Comparison of ENCODE assay signal across 8 cellular contexts in the genomic region with DNA sequence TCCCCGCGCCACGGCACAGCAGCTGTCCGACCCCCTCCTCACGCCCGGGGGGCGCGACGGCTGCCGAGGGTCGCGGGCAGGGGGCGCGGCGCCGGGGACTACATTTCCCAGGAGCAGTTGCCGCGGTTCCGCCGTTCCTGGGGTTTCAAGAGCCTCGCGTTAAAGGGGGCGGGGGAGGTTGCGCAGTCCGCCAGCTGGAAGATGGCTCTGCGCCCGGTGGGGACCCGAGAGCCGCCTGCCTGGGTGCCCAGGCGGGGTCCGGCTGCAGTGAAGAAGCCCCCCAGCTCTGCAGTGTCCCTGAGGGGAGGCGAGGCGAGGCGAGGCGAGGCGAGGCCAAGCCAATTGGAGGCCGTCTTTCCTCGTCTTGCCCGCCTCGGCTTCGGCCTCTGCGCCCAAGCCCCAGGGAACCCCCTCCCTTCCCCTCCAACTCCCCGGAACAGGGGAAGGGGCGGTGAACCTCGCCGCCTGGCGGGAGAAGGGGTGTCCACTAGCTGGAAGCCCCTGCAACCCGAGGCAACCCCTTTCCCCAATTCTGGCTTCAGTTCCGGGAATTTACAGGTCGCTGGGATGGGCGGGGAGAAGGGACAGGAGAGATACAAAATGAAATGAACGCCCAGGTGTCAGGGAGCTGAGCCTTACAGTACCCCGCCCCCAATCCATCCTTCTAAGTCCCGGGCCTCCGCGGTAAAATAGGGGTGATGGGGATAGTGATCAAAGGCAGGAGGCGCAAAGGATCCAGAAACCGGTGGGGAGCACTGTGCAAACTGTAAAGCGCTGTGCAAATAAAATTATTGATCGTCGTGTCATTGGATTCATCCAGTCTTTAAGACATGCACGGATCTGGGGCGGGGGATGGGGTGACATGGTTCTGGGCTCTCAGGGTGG. TPM values are rescaled to one million over a fixed set of nuclear protein-coding genes. Genes with fewer than 3 reads are reported as not detected.
DNase-seq lines count a peak whose midpoint lies in the region; ATAC-seq and TF ChIP-seq lines count a peak whose summit lies in the region.

No MANE protein-coding gene starts in this region.

- TF ChIP-seq CTCF in AG04450 (IDR thresholded peaks at IDR 0.05; ENCODE audit: low read depth, low read length) (no peak), mammary epithelial cell (conservative IDR thresholded peaks at IDR 0.05 in 1 of 2, IDR thresholded peaks at IDR 0.05 in 1 of 2; ENCODE audit: extremely low read depth in 1 of 2, insufficient read depth in 1 of 2, low read depth in 1 of 2, low read length in 2 of 2) (no peak)

- DNase-seq in AG04450 (ENCODE audit: low read depth, low spot score) (no peak), GM03348 (ENCODE audit: low spot score) (peak; percentile 78), NOMO-1 treated with DMSO at 0.1 percent for 48 hours (lab: John Stamatoyannopoulos, UW; ENCODE audit: unreplicated experiment) (peak; percentile 37), mammary epithelial cell (no peak), iris pigment epithelial cell (ENCODE audit: low read depth) (peak; percentile 59)

- H3K9me3 ChIP-seq in AG04450 (ENCODE audit: control insufficient read depth, insufficient read depth, low read length) (no peaks in the 10 kb centered on the region; the same call in 1 of the 2 replicates), mammary epithelial cell (replicated peaks; ENCODE audit: insufficient read depth, low read length) (no peaks in the 10 kb centered on the region)

- H4K20me1 ChIP-seq in mammary epithelial cell (ENCODE audit: insufficient read depth, low read length), result no peaks in the 10 kb centered on the region

- H3K79me2 ChIP-seq in mammary epithelial cell (ENCODE audit: insufficient read depth, low read length), result peaks cover 15% of the 10 kb centered on the region

- intact Hi-C loops in mammary epithelial cell (cut with micrococcal nuclease), result no loop called here

- peak overlapping the region; percentile 95 for H3K4me2 ChIP-seq in mammary epithelial cell (ENCODE audit: insufficient read depth, low read depth, low read length)

- no peak for ATAC-seq in GM18870 (IDR thresholded peaks at IDR 0.05; ENCODE audit: unreplicated experiment)
- ATAC-seq in GM18909 (IDR thresholded peaks at IDR 0.05; ENCODE audit: poor library complexity, unreplicated experiment), result no peak

- no peak overlapping the region for H3K9ac ChIP-seq in mammary epithelial cell (ENCODE audit: insufficient read depth, low read length)

- dilution Hi-C loops in mammary epithelial cell (cut with HindIII; ENCODE audit: low sequenced_read_pairs), result no loop called here

- in situ Hi-C loops in mammary epithelial cell (cut with MboI; ENCODE audit: low sequenced_read_pairs in 2 of 2), result no loop called here

- no TSS peak for BruUV-seq in mammary epithelial cell (replicated peaks; lab: Mats Ljungman, UMichigan)

- CTCF ChIA-PET in AG04450 (lab: Charles Lee) (interaction anchor here (0.6 to 0.8 kb wide), 3 partner anchors 15 to 159 kb away, joined by 3 to 4 read pairs (median 3); no protein-coding TSS in a partner anchor), mammary epithelial cell (lab: Charles Lee; ENCODE audit: low non-redundant PET) (no interaction called here)

- no peaks in the 10 kb centered on the region for H3K36me3 ChIP-seq in mammary epithelial cell (ENCODE audit: insufficient read depth, low read length)

- peak overlapping the region; percentile 60 for H3K4me3 ChIP-seq in AG04450 (ENCODE audit: low read depth, low read length)
- peak overlapping the region; percentile 9 to 58 (median 50) for H3K4me3 ChIP-seq in mammary epithelial cell (replicated peaks in 1 of 3; ENCODE audit: insufficient read depth in 1 of 3, low read depth in 2 of 3, low read length in 3 of 3)
- H3K4me3 ChIP-seq in skin epidermis, result peak overlapping the region; percentile 38 to 71 (median 53)

- H3K27me3 ChIP-seq in AG04450 (ENCODE audit: control insufficient read depth, insufficient read depth, low read length) (no peaks in the 10 kb centered on the region), mammary epithelial cell (ENCODE audit: insufficient read depth, low read length) (no peaks in the 10 kb centered on the region)

- peak overlapping the region; percentile 85 for H2AFZ ChIP-seq in mammary epithelial cell (ENCODE audit: low read depth, low read length)

- peaks cover 33% of the 10 kb centered on the region for H3K4me1 ChIP-seq in mammary epithelial cell (ENCODE audit: insufficient read depth, low read length)

- H3K27ac ChIP-seq in AG04450 (ENCODE audit: low read depth, low read length), result no peak overlapping the region
- no peak overlapping the region for H3K27ac ChIP-seq in mammary epithelial cell (ENCODE audit: insufficient read depth, low read depth, low read length)
- peak overlapping the region in 20 of 21 experiments; percentile 28 to 83 (median 70) for H3K27ac ChIP-seq in skin epidermis

- 9% methylated on average over 21 of the region's 63 CpGs for WGBS in mammary epithelial cell (ENCODE audit: low coverage, missing lambda C conversion rate)

- POLR2A ChIA-PET in AG04450 (lab: Yijun Ruan, JAX), result interaction anchor here (0.7 to 1.3 kb wide), 2 partner anchors 26 to 248 kb away, joined by 3 to 4 read pairs; no protein-coding TSS in a partner anchor

RNA-seq across cellular contexts. Expression of gene GCAT, which starts 5.2 kb away (rescaled TPM):
- 8.9 and 13.2 TPM in 2 replicates for polyA plus RNA-seq in AG04450 (2011; rRNA removed)
- 7.3 and 17.3 TPM in 2 replicates for polyA minus RNA-seq in AG04450 (2011; rRNA and poly(A)+ RNA removed)
- 10 to 100 TPM; 17.3 to 22.4 TPM for total RNA-seq in mammary epithelial cell
- polyA plus RNA-seq in mammary epithelial cell, result 13.6 TPM
- 6.3 TPM for polyA minus RNA-seq in mammary epithelial cell

RNA-seq across cellular contexts. Expression of gene GALR3, which starts 20.6 kb away (rescaled TPM):
- polyA plus RNA-seq in AG04450 (2011; rRNA removed) (not detected in 2 replicates), mammary epithelial cell (not detected)
- not detected in 2 replicates for polyA minus RNA-seq in AG04450 (2011; rRNA and poly(A)+ RNA removed)
- not detected for total RNA-seq in mammary epithelial cell
- not detected for polyA minus RNA-seq in mammary epithelial cell

RNA-seq across cellular contexts. Expression of gene ANKRD54, which starts 41.6 kb away (rescaled TPM):
- polyA plus RNA-seq in AG04450 (2011; rRNA removed), result 11.2 and 13.8 TPM in 2 replicates
- polyA minus RNA-seq in AG04450 (2011; rRNA and poly(A)+ RNA removed), result 8.9 and 22.5 TPM in 2 replicates
- total RNA-seq in mammary epithelial cell, result 10 to 100 TPM; 20.3 to 20.5 TPM
- 22.3 TPM for polyA plus RNA-seq in mammary epithelial cell
- 21.3 TPM for polyA minus RNA-seq in mammary epithelial cell

RNA-seq across cellular contexts. Expression of gene EIF3L, which starts 46.7 kb away (rescaled TPM):
- polyA plus RNA-seq in AG04450 (2011; rRNA removed) (833 and 867 TPM in 2 replicates), mammary epithelial cell (693 TPM)
- polyA minus RNA-seq in AG04450 (2011; rRNA and poly(A)+ RNA removed), result 654 and 673 TPM in 2 replicates
- 100 to 1,000 TPM; 350 to 368 TPM for total RNA-seq in mammary epithelial cell
- polyA minus RNA-seq in mammary epithelial cell, result 476 TPM

Comparison
In these comparisons a context has a peak if more than half of its experiments do, and no peak if none do; other contexts are left out.
1. DNase-seq: peak in GM03348 (single experiment), NOMO-1 treated with DMSO at 0.1 percent for 48 hours (single experiment) and iris pigment epithelial cell (single experiment); none in AG04450 (single experiment) and mammary epithelial cell (single experiment).
2. H3K27ac ChIP-seq: peak in skin epidermis (20 of 21); none in AG04450 (single experiment) and mammary epithelial cell (single experiment).
3. Peak in every context shown above with its lines, with median percentiles within 50 percentile points of each other: H3K4me3 ChIP-seq.